2 cellular contexts compared by ENCODE assay signal in genomic region chr6:41079080-41079479, GRCh38.
TF ChIP-seq lines count a peak whose summit lies in the region.

No MANE protein-coding gene starts in this region.

TF ChIP-seq in SK-N-SH, 30 proteins besides CTCF, POLR2A, EP300 and RAD21:
- peak; percentile 90 for TF ChIP-seq GATA2 (CRISPR knock-in tag; IDR thresholded peaks at IDR 0.05)
- TF ChIP-seq CHD2 (IDR thresholded peaks at IDR 0.05; ENCODE audit: low read length, partially characterized antibody): peak; percentile 32
- TF ChIP-seq TCF12 (IDR thresholded peaks at IDR 0.05): no peak
- TF ChIP-seq RXRA (IDR thresholded peaks at IDR 0.05; ENCODE audit: borderline replicate concordance, low read depth): no peak
- TF ChIP-seq RCOR1 (IDR thresholded peaks at IDR 0.05; ENCODE audit: low read length): peak; percentile 93
- no peak for TF ChIP-seq USF2 (IDR thresholded peaks at IDR 0.05; ENCODE audit: borderline replicate concordance, low read depth, low read length)

TF ChIP-seq in HEK293T, 16 proteins besides CTCF, POLR2A, EP300 and RAD21:
- TF ChIP-seq ZNF384 (IDR thresholded peaks at IDR 0.05): no peak
- TF ChIP-seq FOXA1 (IDR thresholded peaks at IDR 0.05): no peak
- no peak for TF ChIP-seq ARNT (IDR thresholded peaks at IDR 0.05)
- no peak for TF ChIP-seq FOXM1 (IDR thresholded peaks at IDR 0.05; ENCODE audit: borderline replicate concordance)
- TF ChIP-seq SP1 (IDR thresholded peaks at IDR 0.05): no peak
- no peak for TF ChIP-seq HDGF (IDR thresholded peaks at IDR 0.05; ENCODE audit: borderline replicate concordance)
- no peak for TF ChIP-seq ELF4 (IDR thresholded peaks at IDR 0.05)
- no peak for TF ChIP-seq SUZ12 (IDR thresholded peaks at IDR 0.05)
- no peak for TF ChIP-seq FOXK2 (IDR thresholded peaks at IDR 0.05)
- TF ChIP-seq CTBP1 (IDR thresholded peaks at IDR 0.05; ENCODE audit: borderline replicate concordance): no peak
- TF ChIP-seq, protein P1, sequence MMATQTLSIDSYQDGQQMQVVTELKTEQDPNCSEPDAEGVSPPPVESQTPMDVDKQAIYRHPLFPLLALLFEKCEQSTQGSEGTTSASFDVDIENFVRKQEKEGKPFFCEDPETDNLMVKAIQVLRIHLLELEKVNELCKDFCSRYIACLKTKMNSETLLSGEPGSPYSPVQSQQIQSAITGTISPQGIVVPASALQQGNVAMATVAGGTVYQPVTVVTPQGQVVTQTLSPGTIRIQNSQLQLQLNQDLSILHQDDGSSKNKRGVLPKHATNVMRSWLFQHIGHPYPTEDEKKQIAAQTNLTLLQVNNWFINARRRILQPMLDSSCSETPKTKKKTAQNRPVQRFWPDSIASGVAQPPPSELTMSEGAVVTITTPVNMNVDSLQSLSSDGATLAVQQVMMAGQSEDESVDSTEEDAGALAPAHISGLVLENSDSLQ (IDR thresholded peaks at IDR 0.05): no peak
